8 cellular contexts compared by ENCODE assay signal in genomic region chr1:1324084-1324523, GRCh38.
A peak's percentile ranks its signal among the peaks of the same experiment; 100 is the strongest.
DNase-seq lines count a peak whose midpoint lies in the region; ATAC-seq and TF ChIP-seq lines count a peak whose summit lies in the region.

No MANE protein-coding gene starts in this region.

- DNase-seq in NCI-H1694 (lab: John Stamatoyannopoulos, UW) = no peak
- DNase-seq in NCI-H1436 treated with DMSO at 0.1 percent for 48 hours (lab: John Stamatoyannopoulos, UW) = no peak
- DNase-seq in HUDEP-2 (lab: John Stamatoyannopoulos, UW; ENCODE audit: unreplicated experiment in 76 of 76) = no peak

- no peak for TF ChIP-seq CTCF in SU-DHL-6 (IDR thresholded peaks at IDR 0.05; ENCODE audit: insufficient read depth, low read length, poor library complexity, severe bottlenecking)

- H3K79me2 ChIP-seq in SU-DHL-6 (ENCODE audit: insufficient read depth, low read length) = peaks cover 52% of the 10 kb centered on the region

- H3K9me2 ChIP-seq in SU-DHL-6 (replicated peaks; ENCODE audit: insufficient read depth, low read length) = no peaks in the 10 kb centered on the region

- H3K27ac ChIP-seq in SU-DHL-6 (ENCODE audit: low read depth, low read length) = no peak overlapping the region
- no peak overlapping the region for H3K27ac ChIP-seq in subcutaneous abdominal adipose tissue (ENCODE audit: low read depth, low read length)

- H3K9me3 ChIP-seq in SU-DHL-6 (ENCODE audit: insufficient read depth, low read length) = no peaks in the 10 kb centered on the region
- no peaks in the 10 kb centered on the region for H3K9me3 ChIP-seq in subcutaneous abdominal adipose tissue (ENCODE audit: control insufficient read depth in 5 of 5, low read length in 5 of 5)

- ATAC-seq in GM18499 (IDR thresholded peaks at IDR 0.05; ENCODE audit: insufficient read depth, unreplicated experiment) (peak; percentile 27), HG02571 (IDR thresholded peaks at IDR 0.05; ENCODE audit: unreplicated experiment) (peak; percentile 11)

- H3K9ac ChIP-seq in SU-DHL-6 (ENCODE audit: low read length) = peak overlapping the region; percentile 99
- peak overlapping the region in 4 of 5 donors; percentile 87 to 91 (median 88) for H3K9ac ChIP-seq in subcutaneous abdominal adipose tissue (ENCODE audit: low read length in 5 of 5)

- H3K4me1 ChIP-seq in subcutaneous abdominal adipose tissue (ENCODE audit: control insufficient read depth in 5 of 5, insufficient read depth in 5 of 5, low read length in 5 of 5) = peaks cover 3 to 52% (median 46%) of the 10 kb centered on the region in 5 donors

- H2AFZ ChIP-seq in SU-DHL-6 (ENCODE audit: low read depth, low read length, severe bottlenecking) = peak overlapping the region; percentile 21

- H4K20me1 ChIP-seq in SU-DHL-6 (ENCODE audit: low read depth, low read length) = no peaks in the 10 kb centered on the region; the same call in 1 of the 2 replicates

- peak overlapping the region; percentile 33 for H3K4me2 ChIP-seq in SU-DHL-6 (ENCODE audit: low read depth, low read length, poor library complexity, severe bottlenecking)

- H3K36me3 ChIP-seq in SU-DHL-6 (ENCODE audit: low read length) = no peaks in the 10 kb centered on the region
- peaks cover 0 to 51% (median 34%) of the 10 kb centered on the region in 5 donors for H3K36me3 ChIP-seq in subcutaneous abdominal adipose tissue (ENCODE audit: control insufficient read depth in 5 of 5, insufficient read depth in 5 of 5, low read length in 5 of 5)

- H3F3A ChIP-seq in SU-DHL-6 (ENCODE audit: insufficient read depth) = no peaks in the 10 kb centered on the region; the same call in 1 of the 2 replicates

- peak overlapping the region; percentile 96 for H3K4me3 ChIP-seq in SU-DHL-6 (ENCODE audit: insufficient read depth, low read length, poor library complexity, severe bottlenecking)
- peak overlapping the region; percentile 82 for H3K4me3 ChIP-seq in iPS-11a (ENCODE audit: low read depth, low read length)
- H3K4me3 ChIP-seq in subcutaneous abdominal adipose tissue (ENCODE audit: low read depth in 1 of 5, low read length in 5 of 5) = peak overlapping the region in 4 of 5 donors; percentile 70 to 86 (median 81)

- H3K27me3 ChIP-seq in SU-DHL-6 (ENCODE audit: low read length) = no peaks in the 10 kb centered on the region
- no peaks in the 10 kb centered on the region for H3K27me3 ChIP-seq in subcutaneous abdominal adipose tissue (ENCODE audit: control insufficient read depth in 5 of 5, insufficient read depth in 4 of 5, low read length in 5 of 5)
